In genomic region chr5:149961186-149961685, GRCh38 we compare ENCODE assay signal across 8 cellular contexts. TPM values are rescaled to one million over a fixed set of nuclear protein-coding genes. Genes with fewer than 3 reads are reported as not detected.
A peak's percentile ranks its signal among the peaks of the same experiment; 100 is the strongest.
DNase-seq lines count a peak whose midpoint lies in the region; ATAC-seq and TF ChIP-seq lines count a peak whose summit lies in the region.

No MANE protein-coding gene starts in this region.

- H3K9me2 ChIP-seq in OCI-LY7 (ENCODE audit: insufficient read depth, low read length) = no peaks in the 10 kb centered on the region

- no peak for ATAC-seq in HG02759 (IDR thresholded peaks at IDR 0.05; ENCODE audit: unreplicated experiment)
- no peak for ATAC-seq in GM21723 (IDR thresholded peaks at IDR 0.05; ENCODE audit: unreplicated experiment)

- POLR2A ChIA-PET in OCI-LY7 (lab: Charles Lee) = interaction anchor here (0.6 to 1.7 kb wide), 4 partner anchors 12 to 608 kb away, joined by 3 to 4 read pairs (median 4); no protein-coding TSS in a partner anchor

- DNase-seq in ELR (ENCODE audit: low read depth) = peak; percentile 17
- DNase-seq in OCI-LY7 (ENCODE audit: low spot score) = no peak
- no peak for DNase-seq in epithelial cell of prostate (ENCODE audit: low read depth, low spot score)
- no peak for DNase-seq in osteocyte (ENCODE audit: extremely low spot score, unreplicated experiment)
- DNase-seq in AG20443 (ENCODE audit: low spot score) = no peak
- DNase-seq in GOT3 (lab: John Stamatoyannopoulos, UW) = no peak

- H3K9me3 Mint-ChIP-seq in osteocyte (ENCODE audit: unreplicated experiment) = no peaks in the 10 kb centered on the region

- TF ChIP-seq CTCF in OCI-LY7 (conservative IDR thresholded peaks at IDR 0.05; ENCODE audit: low read length) (no peak), osteocyte (IDR thresholded peaks at IDR 0.05) (no peak)

- H3K27ac ChIP-seq in OCI-LY7 (ENCODE audit: low read depth, low read length, poor library complexity, severe bottlenecking) (no peak overlapping the region), epithelial cell of prostate (peak overlapping the region; percentile 89)

- intact Hi-C loops in OCI-LY7 (cut with micrococcal nuclease; ENCODE audit: unreplicated experiment) = loop anchor here (2.0 to 10.0 kb wide), 3 partner anchors 40 to 126 kb away; partner anchors contain the start of genes HMGXB3 and TIGD6

- H3K9me3 ChIP-seq in OCI-LY7 (ENCODE audit: low read length) = no peaks in the 10 kb centered on the region

- no peaks in the 10 kb centered on the region for H3K36me3 ChIP-seq in OCI-LY7 (ENCODE audit: insufficient read depth, low read length)

- H3K4me3 ChIP-seq in OCI-LY7 (ENCODE audit: low read depth, low read length, poor library complexity, severe bottlenecking) = peak overlapping the region; percentile 72

- peaks cover 49% of the 10 kb centered on the region for H3K4me1 Mint-ChIP-seq in osteocyte (ENCODE audit: unreplicated experiment)

- BruUV-seq in OCI-LY7 (replicated peaks; lab: Mats Ljungman, UMichigan) = no TSS peak

- peak overlapping the region; percentile 88 for H3K4me3 Mint-ChIP-seq in osteocyte (ENCODE audit: unreplicated experiment)

- H3K4me2 ChIP-seq in OCI-LY7 (ENCODE audit: low read length) = peak overlapping the region; percentile 87

- peak overlapping the region; percentile 89; the same call in 1 of the 2 replicates for H2AFZ ChIP-seq in OCI-LY7 (ENCODE audit: low read length)

- no peaks in the 10 kb centered on the region for H3K79me2 ChIP-seq in OCI-LY7 (ENCODE audit: insufficient read depth, low read depth, low read length)

- no peaks in the 10 kb centered on the region for H3K27me3 Mint-ChIP-seq in osteocyte (ENCODE audit: unreplicated experiment)

- H3K27ac Mint-ChIP-seq in osteocyte (ENCODE audit: unreplicated experiment) = peak overlapping the region; percentile 75

- H3K4me1 ChIP-seq in OCI-LY7 (ENCODE audit: insufficient read depth, low read length, poor library complexity, severe bottlenecking) = peaks cover 9% of the 10 kb centered on the region

- no peaks in the 10 kb centered on the region for H4K20me1 ChIP-seq in OCI-LY7 (ENCODE audit: insufficient read depth, low read length)

- H3K36me3 Mint-ChIP-seq in osteocyte (ENCODE audit: unreplicated experiment) = no peaks in the 10 kb centered on the region

- CTCF ChIA-PET in OCI-LY7 (lab: Charles Lee; ENCODE audit: unreplicated experiment) = interaction anchor here (1.2 kb wide), 1 partner anchor 11 kb away, joined by 3 read pairs; no protein-coding TSS in a partner anchor

RNA-seq across cellular contexts. Expression of gene SLC26A2, which starts 0.7 kb away (rescaled TPM):
- total RNA-seq in OCI-LY7 (2014; rRNA removed; shearing (Covaris generic)) = 1.2 and 2.1 TPM in 2 replicates
- total RNA-seq in OCI-LY7 (2022) (2.8 and 3.5 TPM in 2 replicates), osteocyte (39.7 and 41.8 TPM in 2 replicates)

RNA-seq across cellular contexts. Expression of gene PDE6A, which starts 16.6 kb away (rescaled TPM):
- not detected in 2 replicates for total RNA-seq in OCI-LY7 (2014; rRNA removed; shearing (Covaris generic))
- total RNA-seq in OCI-LY7 (2022) (not detected in 2 replicates), osteocyte (not detected in 2 replicates)

RNA-seq across cellular contexts. Expression of gene TIGD6, which starts 39.2 kb away (rescaled TPM):
- total RNA-seq in OCI-LY7 (2014; rRNA removed; shearing (Covaris generic)) = 3.4 and 5.4 TPM in 2 replicates
- 4.6 and 6.5 TPM in 2 replicates for total RNA-seq in OCI-LY7 (2022)
- 5.6 and 5.9 TPM in 2 replicates for total RNA-seq in osteocyte

RNA-seq across cellular contexts. Expression of gene HMGXB3, which starts 39.3 kb away (rescaled TPM):
- 35.1 and 40.4 TPM in 2 replicates for total RNA-seq in OCI-LY7 (2014; rRNA removed; shearing (Covaris generic))
- total RNA-seq in OCI-LY7 (2022) (40.2 and 44.0 TPM in 2 replicates), osteocyte (54.6 and 58.6 TPM in 2 replicates)
